12 cellular contexts compared by ENCODE assay signal in the genomic region with DNA sequence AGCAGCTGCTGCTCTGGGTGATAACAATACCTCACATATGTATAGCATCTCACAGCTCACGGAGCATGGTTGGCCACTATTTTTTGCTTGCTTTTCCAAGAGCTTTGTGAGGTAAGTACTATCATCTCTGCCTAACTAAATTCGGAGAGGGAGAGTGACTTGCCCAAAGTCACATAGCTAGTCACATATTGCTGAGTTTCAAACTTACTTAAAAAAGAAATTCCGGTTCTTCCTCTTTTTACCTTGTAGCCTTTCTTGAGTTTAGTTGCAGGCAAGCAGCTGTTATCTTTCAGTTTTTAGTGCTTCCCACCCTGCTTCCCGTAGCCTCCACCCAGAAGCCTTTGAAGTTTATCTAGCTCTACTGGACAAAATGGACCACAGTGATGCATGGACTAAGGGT.
A peak's percentile ranks its signal among the peaks of the same experiment; 100 is the strongest.
DNase-seq lines count a peak whose midpoint lies in the region; ATAC-seq, FAIRE-seq and TF ChIP-seq lines count a peak whose summit lies in the region.
"Had no signal": no experiment of that assay in that cellular context is flagged by ENCODE, and none has a peak within 500 bp of the region (broad histone marks: within the 10 kb centered on the region; RNA-seq: fewer than 3 reads in every experiment).

No MANE protein-coding gene starts in this region.

- CTCF ChIA-PET in OCI-LY7 (lab: Charles Lee; ENCODE audit: unreplicated experiment), result interaction anchor here (0.5 kb wide), 1 partner anchor 89 kb away, joined by 12 read pairs; no protein-coding TSS in a partner anchor

- peaks cover 13% of the 10 kb centered on the region for H3K27me3 ChIP-seq in left ventricle myocardium inferior (ENCODE audit: low read depth)

- no peaks in the 10 kb centered on the region for H3K9me3 ChIP-seq in OCI-LY7 (ENCODE audit: low read length)
- no peaks in the 10 kb centered on the region for H3K9me3 ChIP-seq in left ventricle myocardium inferior (replicated peaks)

- H3K4me3 ChIP-seq in OCI-LY7 (ENCODE audit: low read depth, low read length, poor library complexity, severe bottlenecking), result peak overlapping the region; percentile 6
- H3K4me3 ChIP-seq in left ventricle myocardium inferior, result no peak overlapping the region
- H3K4me3 ChIP-seq: lung had no signal

- no peaks in the 10 kb centered on the region for H3K79me2 ChIP-seq in OCI-LY7 (ENCODE audit: insufficient read depth, low read depth, low read length)

- no TSS peak for BruUV-seq in OCI-LY7 (replicated peaks; lab: Mats Ljungman, UMichigan)

- no peaks in the 10 kb centered on the region; the same call in 1 of the 2 replicates for H3K9me2 ChIP-seq in OCI-LY7 (ENCODE audit: insufficient read depth, low read length)

- H3K36me3 ChIP-seq in OCI-LY7 (ENCODE audit: insufficient read depth, low read length) (no peaks in the 10 kb centered on the region), left ventricle myocardium inferior (no peaks in the 10 kb centered on the region)

- ATAC-seq in GM18520 (IDR thresholded peaks at IDR 0.05; ENCODE audit: unreplicated experiment) (peak; percentile 29), GM21447 (IDR thresholded peaks at IDR 0.05; ENCODE audit: unreplicated experiment) (peak; percentile 59), HG03064 (IDR thresholded peaks at IDR 0.05; ENCODE audit: low read depth, unreplicated experiment) (peak; percentile 58)

- FAIRE-seq in HTR-8/SVneo (lab: Jason Lieb, UNC) (no peak), RCC 7860 (lab: Jason Lieb, UNC) (no peak)
- FAIRE-seq: astrocyte had no signal

- H3K4me2 ChIP-seq in OCI-LY7 (ENCODE audit: low read length), result peak overlapping the region; percentile 56

- peak overlapping the region; percentile 86; the same call in 1 of the 2 replicates for H2AFZ ChIP-seq in OCI-LY7 (ENCODE audit: low read length)

- no peak for TF ChIP-seq CTCF in OCI-LY7 (conservative IDR thresholded peaks at IDR 0.05; ENCODE audit: low read length)
- TF ChIP-seq CTCF in left ventricle myocardium inferior (IDR thresholded peaks at IDR 0.05; ENCODE audit: borderline replicate concordance), result no peak

- H3K4me1 ChIP-seq in OCI-LY7 (ENCODE audit: insufficient read depth, low read length, poor library complexity, severe bottlenecking), result peaks cover 50% of the 10 kb centered on the region
- H3K4me1 ChIP-seq in left ventricle myocardium inferior, result no peaks in the 10 kb centered on the region

- no peaks in the 10 kb centered on the region for H4K20me1 ChIP-seq in OCI-LY7 (ENCODE audit: insufficient read depth, low read length)

- intact Hi-C loops in OCI-LY7 (cut with micrococcal nuclease; ENCODE audit: unreplicated experiment), result loop anchor here (2.0 to 5.0 kb wide), 2 partner anchors 85 to 225 kb away; no protein-coding TSS in a partner anchor
- intact Hi-C loops in left ventricle myocardium inferior (cut with micrococcal nuclease), result no loop called here

- H3K27ac ChIP-seq in OCI-LY7 (ENCODE audit: low read depth, low read length, poor library complexity, severe bottlenecking) (peak overlapping the region; percentile 43), left ventricle myocardium inferior (replicated peaks) (no peak overlapping the region), substantia nigra (ENCODE audit: low read depth, low read length, poor library complexity, severe bottlenecking) (no peak overlapping the region)

- peak; percentile 46 for DNase-seq in OCI-LY7 (ENCODE audit: low spot score)
- DNase-seq in HTR-8/SVneo (ENCODE audit: insufficient read length, low spot score), result no peak
- no peak for DNase-seq in left ventricle myocardium inferior
- no peak for DNase-seq in RCC 7860 (ENCODE audit: low spot score)
- no peak for DNase-seq in substantia nigra (lab: John Stamatoyannopoulos, UW)
- DNase-seq: head of caudate nucleus; stimulated activated CD4-positive, alpha-beta T cell treated with anti-CD3 and anti-CD28 coated beads, Interleukin-2, amount 100 ng/mL, for 24 hours had no signal

- POLR2A ChIA-PET in OCI-LY7 (lab: Charles Lee), result interaction anchor here (0.6 to 1.4 kb wide), 3 partner anchors 23 to 707 kb away, joined by 3 to 6 read pairs (median 4); no protein-coding TSS in a partner anchor
